ENCODE assay signal across 11 cellular contexts in the genomic region with DNA sequence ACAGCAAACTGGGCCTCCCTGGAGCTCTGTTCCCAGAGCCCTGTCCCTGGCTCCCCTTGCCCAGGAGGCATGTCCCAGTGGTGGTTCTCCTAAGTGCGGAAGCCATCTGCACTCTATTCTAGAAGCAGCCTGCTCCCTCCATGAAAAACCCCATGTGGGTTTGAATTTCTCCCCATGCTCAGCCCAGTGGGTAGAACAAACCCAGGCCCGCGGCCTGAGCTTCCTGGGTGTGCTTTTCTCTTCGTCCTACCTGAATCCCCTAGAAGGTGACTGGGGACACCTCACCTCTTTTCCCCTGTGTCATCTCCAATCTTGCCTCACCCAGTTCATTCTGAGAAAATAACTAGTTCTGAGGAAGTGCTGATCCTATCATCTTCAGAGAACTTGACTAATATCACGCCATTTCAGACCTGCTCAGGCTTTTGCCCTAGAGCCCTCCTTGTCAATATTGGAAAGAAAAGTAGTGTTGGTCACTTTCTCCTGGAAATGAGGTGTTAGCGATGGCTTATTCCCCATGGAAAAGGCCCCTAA. TPM values are rescaled to one million over a fixed set of nuclear protein-coding genes. Genes with fewer than 3 reads are reported as not detected.
DNase-seq lines count a peak whose midpoint lies in the region; ATAC-seq and TF ChIP-seq lines count a peak whose summit lies in the region.
"Had no signal": no experiment of that assay in that cellular context is flagged by ENCODE, and none has a peak within 500 bp of the region (broad histone marks: within the 10 kb centered on the region; RNA-seq: fewer than 3 reads in every experiment).

No MANE protein-coding gene starts in this region.

- H3K4me1 Mint-ChIP-seq in IgD-negative memory B cell, result peaks cover 72 to 79% (median 74%) of the 10 kb centered on the region in 3 donors
- peaks cover 90% of the 10 kb centered on the region for H3K4me1 Mint-ChIP-seq in activated CD8-positive, alpha-beta T cell treated with anti-CD3 and anti-CD28 coated beads for 36 hours (ENCODE audit: low read depth)

- no peak overlapping the region for H3K4me2 ChIP-seq in hepatocyte

- H3K4me1 ChIP-seq in hepatocyte (ENCODE audit: insufficient read depth), result peaks cover 6% of the 10 kb centered on the region

- CTCF ChIA-PET in activated CD8-positive, alpha-beta T cell treated with anti-CD3 and anti-CD28 coated beads for 36 hours (lab: Charles Lee), result interaction anchor here (0.8 to 31.9 kb wide), 16 partner anchors 13 to 187 kb away, joined by 3 to 386 read pairs (median 8); no protein-coding TSS in a partner anchor

- H3K4me3 ChIP-seq in hepatocyte, result no peak overlapping the region

- H3K9me3 ChIP-seq in hepatocyte (ENCODE audit: low read depth), result no peaks in the 10 kb centered on the region

- WGBS in hepatocyte (ENCODE audit: low lambda C conversion rate, missing lambda C conversion rate), result 95% methylated on average over 6 of the region's 6 CpGs

- peak overlapping the region; percentile 41 for H2AFZ ChIP-seq in hepatocyte

- no peak for TF ChIP-seq CTCF in activated CD8-positive, alpha-beta T cell treated with anti-CD3 and anti-CD28 coated beads for 36 hours (IDR thresholded peaks at IDR 0.05)
- TF ChIP-seq CTCF in hepatocyte (IDR thresholded peaks at IDR 0.05; ENCODE audit: poor library complexity), result no peak

- H3K9me2 ChIP-seq in hepatocyte (replicated peaks; ENCODE audit: insufficient read depth), result no peaks in the 10 kb centered on the region

- ATAC-seq in activated CD8-positive, alpha-beta T cell treated with anti-CD3 and anti-CD28 coated beads for 36 hours, result peak; percentile 66
- ATAC-seq in GM21737 (IDR thresholded peaks at IDR 0.05; ENCODE audit: unreplicated experiment), result no peak

- no peaks in the 10 kb centered on the region for H3K27me3 ChIP-seq in hepatocyte

- H3K27ac Mint-ChIP-seq in IgD-negative memory B cell, result peak overlapping the region; percentile 87 to 93 (median 90)
- peak overlapping the region; percentile 99 for H3K27ac Mint-ChIP-seq in activated CD8-positive, alpha-beta T cell treated with anti-CD3 and anti-CD28 coated beads for 36 hours
- H3K27ac Mint-ChIP-seq: progenitor cell of endocrine pancreas had no signal

- peaks cover 0 to 4% (median 4%) of the 10 kb centered on the region in 3 donors for H3K9me3 Mint-ChIP-seq in IgD-negative memory B cell
- H3K9me3 Mint-ChIP-seq in activated CD8-positive, alpha-beta T cell treated with anti-CD3 and anti-CD28 coated beads for 36 hours, result peaks cover 15% of the 10 kb centered on the region

- peak; percentile 85 for DNase-seq in activated CD8-positive, alpha-beta T cell treated with anti-CD3 and anti-CD28 coated beads for 36 hours
- DNase-seq in hepatocyte (ENCODE audit: low spot score) (no peak), T1000 (lab: John Stamatoyannopoulos, UW) (no peak), NCI-H1694 (lab: John Stamatoyannopoulos, UW) (no peak), NCI-H2081 treated with DMSO at 0.1 percent for 48 hours (lab: John Stamatoyannopoulos, UW) (no peak)
- peak; percentile 38 to 58 for DNase-seq in stimulated activated CD4-positive, alpha-beta T cell treated with anti-CD3 and anti-CD28 coated beads, Interleukin-4, amount 100 ng/mL, for 4 hours
- DNase-seq: NCI-H2107 had no signal

- H3K27ac ChIP-seq in hepatocyte, result peak overlapping the region; percentile 58

- H3K36me3 Mint-ChIP-seq in IgD-negative memory B cell, result peaks cover 8% of the 10 kb centered on the region
- H3K36me3 Mint-ChIP-seq in activated CD8-positive, alpha-beta T cell treated with anti-CD3 and anti-CD28 coated beads for 36 hours (ENCODE audit: low read depth), result peaks cover 54% of the 10 kb centered on the region

- peaks cover 3% of the 10 kb centered on the region for H3K27me3 Mint-ChIP-seq in IgD-negative memory B cell
- H3K27me3 Mint-ChIP-seq in activated CD8-positive, alpha-beta T cell treated with anti-CD3 and anti-CD28 coated beads for 36 hours, result no peaks in the 10 kb centered on the region

- no peaks in the 10 kb centered on the region for H4K20me1 ChIP-seq in hepatocyte (ENCODE audit: insufficient read depth, poor library complexity, severe bottlenecking)

- H3K36me3 ChIP-seq in hepatocyte (replicated peaks; ENCODE audit: insufficient read depth, low read depth), result no peaks in the 10 kb centered on the region

- H3K4me3 Mint-ChIP-seq in IgD-negative memory B cell, result peak overlapping the region in 3 of 4 donors; percentile 52 to 86 (median 58)
- peak overlapping the region; percentile 49 for H3K4me3 Mint-ChIP-seq in activated CD8-positive, alpha-beta T cell treated with anti-CD3 and anti-CD28 coated beads for 36 hours

- POLR2A ChIA-PET in activated CD8-positive, alpha-beta T cell treated with anti-CD3 and anti-CD28 coated beads for 36 hours (lab: Charles Lee), result interaction anchor here (0.7 to 33.1 kb wide), 23 partner anchors 11 to 771 kb away, joined by 3 to 710 read pairs (median 7); a partner anchor contains a TSS

- no peaks in the 10 kb centered on the region for H3K79me2 ChIP-seq in hepatocyte

- intact Hi-C loops in activated CD8-positive, alpha-beta T cell treated with anti-CD3 and anti-CD28 coated beads for 36 hours (cut with micrococcal nuclease), result loop anchor here (2.0 to 5.0 kb wide), 2 partner anchors 50 to 187 kb away; no protein-coding TSS in a partner anchor

RNA-seq across cellular contexts. Expression of a gene that starts 15.9 kb away (rescaled TPM):
- 97.1 TPM for polyA plus RNA-seq in IgD-negative memory B cell
- 10 to 100 TPM; 73.3 to 80.9 TPM for total RNA-seq in activated CD8-positive, alpha-beta T cell treated with anti-CD3 and anti-CD28 coated beads for 36 hours
- total RNA-seq in hepatocyte, result 0.28 and 2.3 TPM in 2 replicates
- polyA plus RNA-seq in hepatocyte, result 0.90 and 1.5 TPM in 2 replicates
- total RNA-seq: bronchial epithelial cell had no signal

Comparison
In these comparisons a context has a peak if more than half of its experiments do, and no peak if none do; other contexts are left out.
1. DNase-seq: peak in activated CD8-positive, alpha-beta T cell treated with anti-CD3 and anti-CD28 coated beads for 36 hours (single experiment) and stimulated activated CD4-positive, alpha-beta T cell treated with anti-CD3 and anti-CD28 coated beads, Interleukin-4, amount 100 ng/mL, for 4 hours (2 of 2); none in hepatocyte (single experiment), T1000 (single experiment), NCI-H1694 (single experiment) and NCI-H2081 treated with DMSO at 0.1 percent for 48 hours (single experiment).
2. RNA of a gene that starts 15.9 kb away (total RNA-seq): 73.3 to 80.9 TPM in activated CD8-positive, alpha-beta T cell treated with anti-CD3 and anti-CD28 coated beads for 36 hours; 0.28 to 2.3 TPM in hepatocyte; every median in the first group is over 10 times any median in the second.